Comparison of ENCODE assay signal across 32 cellular contexts in genomic region chrX:146887020-146887419, GRCh38.
"Had no signal": no experiment of that assay in that cellular context is flagged by ENCODE, and none has a peak within 500 bp of the region (broad histone marks: within the 10 kb centered on the region; RNA-seq: fewer than 3 reads in every experiment).

No MANE protein-coding gene starts in this region.

- H3K27me3 ChIP-seq: ascending aorta, Peyer's patch, SJSA1 had no signal

- H3K27me3 Mint-ChIP-seq: activated CD4-positive, alpha-beta T cell treated with anti-CD3 and anti-CD28 coated beads, Interleukin-2, amount 10 ng/mL, durations not matched to agents 24 days and 14 days; activated CD8-positive, alpha-beta T cell treated with anti-CD3 and anti-CD28 coated beads for 36 hours; activated naive CD4-positive, alpha-beta T cell treated with anti-CD3 and anti-CD28 coated beads, Interleukin-2, amount 50 U/mL, for 24 hours; activated naive CD8-positive, alpha-beta T cell treated with anti-CD3 and anti-CD28 coated beads, Interleukin-2, amount 10 ng/mL, durations not matched to agents 7 days and 5 days had no signal

- H3K4me1 ChIP-seq: ascending aorta, Peyer's patch, SJSA1 had no signal

- H3K36me3 Mint-ChIP-seq: activated naive CD4-positive, alpha-beta T cell treated with anti-CD3 and anti-CD28 coated beads, Interleukin-2, amount 50 U/mL, for 24 hours; activated naive CD8-positive, alpha-beta T cell treated with anti-CD3 and anti-CD28 coated beads, Interleukin-2, amount 10 ng/mL, durations not matched to agents 7 days and 5 days had no signal

- H3K9me3 Mint-ChIP-seq: activated naive CD4-positive, alpha-beta T cell treated with anti-CD3 and anti-CD28 coated beads, Interleukin-2, amount 50 U/mL, for 24 hours had no signal

- H3K4me3 ChIP-seq: ascending aorta, Peyer's patch, SJSA1 had no signal

- H3K36me3 ChIP-seq: ascending aorta, Peyer's patch, SJSA1 had no signal

- H3K27ac ChIP-seq: ascending aorta, Peyer's patch, SJSA1 had no signal

- ATAC-seq: activated CD8-positive, alpha-beta T cell treated with anti-CD3 and anti-CD28 coated beads for 36 hours; PC-3 had no signal

- H3K27ac Mint-ChIP-seq: activated CD4-positive, alpha-beta T cell treated with anti-CD3 and anti-CD28 coated beads, Interleukin-2, amount 10 ng/mL, durations not matched to agents 24 days and 14 days; activated CD8-positive, alpha-beta T cell treated with anti-CD3 and anti-CD28 coated beads for 36 hours; activated naive CD4-positive, alpha-beta T cell treated with anti-CD3 and anti-CD28 coated beads, Interleukin-2, amount 50 U/mL, for 24 hours; activated naive CD8-positive, alpha-beta T cell treated with anti-CD3 and anti-CD28 coated beads, Interleukin-2, amount 10 ng/mL, durations not matched to agents 7 days and 5 days; activated T-cell treated with anti-CD3 and anti-CD28 coated beads, Interleukin-2, amount 50 U/mL, for 24 hours; activated T-helper 2 cell treated with anti-CD3 and anti-CD28 coated beads, Interferon-gamma antibody, Interleukin-2, Interleukin-4, amounts not matched to agents 10 μg/mL and 5 μg/mL and 100 μg/mL, durations not matched to agents 14 hours and 24 hours and 36 hours; T-helper 1 cell treated with Interleukin-12 subunit alpha and Interleukin-12 subunit beta and Interleukin-4 antibody, amounts not matched to agents 30 μg/mL and 1 μg/mL, for 36 hours; T-helper 2 cell treated with Interferon-gamma antibody and Interleukin-4, amounts not matched to agents 5 μg/mL and 100 μg/mL, for 36 hours had no signal

- H3K4me1 Mint-ChIP-seq: activated CD4-positive, alpha-beta T cell treated with anti-CD3 and anti-CD28 coated beads, Interleukin-2, amount 10 ng/mL, durations not matched to agents 24 days and 14 days; activated naive CD4-positive, alpha-beta T cell treated with anti-CD3 and anti-CD28 coated beads, Interleukin-2, amount 50 U/mL, for 24 hours; activated naive CD8-positive, alpha-beta T cell treated with anti-CD3 and anti-CD28 coated beads, Interleukin-2, amount 10 ng/mL, durations not matched to agents 7 days and 5 days had no signal

- H3K9me3 ChIP-seq: ascending aorta, Peyer's patch, SJSA1, SK-N-SH had no signal

- DNase-seq: activated CD4-positive, alpha-beta T cell treated with anti-CD3 and anti-CD28 coated beads, Interleukin-2, amount 10 ng/mL, durations not matched to agents 24 days and 14 days; activated CD4-positive, alpha-beta T cell treated with anti-CD3 and anti-CD28 coated beads, Interleukin-2, amount 50 U/mL, for 4 hours; activated CD8-positive, alpha-beta T cell treated with anti-CD3 and anti-CD28 coated beads for 36 hours; activated gamma-delta T cell; activated naive CD4-positive, alpha-beta T cell treated with Interleukin-2 at 50 U/mL for 16 hours; activated naive CD8-positive, alpha-beta T cell treated with anti-CD3 and anti-CD28 coated beads, Interleukin-2, amount 10 ng/mL, durations not matched to agents 7 days and 5 days; activated T-cell treated with anti-CD3 and anti-CD28 coated beads, Interleukin-2, amount 50 U/mL, for 24 hours; amygdala; caudate nucleus; cerebellar nuclear complex; Karpas-422; MM.1S; MV-4-11; NCI-H1092; NCI-H1417 treated with DMSO at 0.1 percent for 48 hours; NCI-H1930; NCI-H2081 treated with DMSO at 0.1 percent for 48 hours; NCI-H226; NCI-H446 treated with DMSO at 0.1 percent for 48 hours; NCI-H524; NCI-H69; PC-3; Peyer's patch; RPMI8226; SHP77 treated with DMSO at 0.1 percent for 48 hours; SK-N-SH had no signal

- H3K4me3 Mint-ChIP-seq: activated CD4-positive, alpha-beta T cell treated with anti-CD3 and anti-CD28 coated beads, Interleukin-2, amount 10 ng/mL, durations not matched to agents 24 days and 14 days; activated CD8-positive, alpha-beta T cell treated with anti-CD3 and anti-CD28 coated beads for 36 hours; activated naive CD4-positive, alpha-beta T cell treated with anti-CD3 and anti-CD28 coated beads, Interleukin-2, amount 50 U/mL, for 24 hours; activated naive CD8-positive, alpha-beta T cell treated with anti-CD3 and anti-CD28 coated beads, Interleukin-2, amount 10 ng/mL, durations not matched to agents 7 days and 5 days; activated T-cell treated with anti-CD3 and anti-CD28 coated beads, Interleukin-2, amount 50 U/mL, for 24 hours; T-helper 1 cell treated with Interleukin-12 subunit alpha and Interleukin-12 subunit beta and Interleukin-4 antibody, amounts not matched to agents 30 μg/mL and 1 μg/mL, for 36 hours; T-helper 2 cell treated with Interferon-gamma antibody and Interleukin-4, amounts not matched to agents 5 μg/mL and 100 μg/mL, for 36 hours had no signal
